Comparison of ENCODE assay signal across 1 cellular context in genomic region chr17:39737761-39738567, GRCh38.
TF ChIP-seq lines count a peak whose summit lies in the region.

Gene GRB7 (plus strand): TSS chr17:39737938. CDS start chr17:39742302, 4,364 bp downstream.

TF ChIP-seq in HepG2, 621 proteins besides CTCF, POLR2A, EP300 and RAD21 (continued from another document and continues in another):
- 0 out of 2 replicates have a peak, but pooled peaks have one; percentile 19 for TF ChIP-seq PHF20 (CRISPR knock-in tag; IDR thresholded peaks at IDR 0.05)
- TF ChIP-seq XBP1 (CRISPR knock-in tag; IDR thresholded peaks at IDR 0.05) = 0 out of 2 replicates have a peak, but pooled peaks have one; percentile 50
- TF ChIP-seq ZNF766 (CRISPR knock-in tag; IDR thresholded peaks at IDR 0.05; ENCODE audit: borderline replicate concordance) = peak; percentile 81; the same call in 1 of the 2 replicates
- TF ChIP-seq KLF11 (CRISPR knock-in tag; IDR thresholded peaks at IDR 0.05) = no peak; the same call in 1 of the 2 replicates
- peak; percentile 18; the same call in 1 of the 2 replicates for TF ChIP-seq ZNF691 (CRISPR knock-in tag; IDR thresholded peaks at IDR 0.05; ENCODE audit: borderline replicate concordance, low read depth)
- no peak for TF ChIP-seq SUZ12 (IDR thresholded peaks at IDR 0.05; ENCODE audit: low read depth, low read length)
- TF ChIP-seq NR2F1 (CRISPR knock-in tag; IDR thresholded peaks at IDR 0.05) = 0 out of 4 replicates have a peak, but pooled peaks of 1 of the 2 experiments have one; percentile 37
- TF ChIP-seq PTBP1 (IDR thresholded peaks at IDR 0.05; ENCODE audit: low read depth, low read length, poor library complexity, severe bottlenecking) = no peak
- peak; percentile 87; the same call in 1 of the 2 replicates for TF ChIP-seq ZNF737 (CRISPR knock-in tag; IDR thresholded peaks at IDR 0.05; ENCODE audit: borderline replicate concordance)
- TF ChIP-seq REPIN1 (CRISPR knock-in tag; IDR thresholded peaks at IDR 0.05; ENCODE audit: borderline replicate concordance, low read depth) = no peak
- peak; percentile 44; the same call in 1 of the 2 replicates for TF ChIP-seq GATAD1 (CRISPR knock-in tag; IDR thresholded peaks at IDR 0.05)
- no peak for TF ChIP-seq ZNF24 (IDR thresholded peaks at IDR 0.05)
- no peak for TF ChIP-seq ZNF616 (CRISPR knock-in tag; IDR thresholded peaks at IDR 0.05; ENCODE audit: low read depth)
- TF ChIP-seq ZC3H13 (CRISPR knock-in tag; IDR thresholded peaks at IDR 0.05) = 0 out of 2 replicates have a peak, but pooled peaks have one; percentile 38
- no peak; the same call in 1 of the 2 replicates for TF ChIP-seq KAT8 (CRISPR knock-in tag; IDR thresholded peaks at IDR 0.05)
- TF ChIP-seq SAP130 (CRISPR knock-in tag; IDR thresholded peaks at IDR 0.05; ENCODE audit: low read depth) = peak; percentile 74
- no peak for TF ChIP-seq ZNF383 (CRISPR knock-in tag; IDR thresholded peaks at IDR 0.05; ENCODE audit: borderline replicate concordance)
- TF ChIP-seq ARID5B (CRISPR knock-in tag; IDR thresholded peaks at IDR 0.05) = no peak; the same call in 1 of the 2 replicates
- TF ChIP-seq SMC3 (IDR thresholded peaks at IDR 0.05; ENCODE audit: low read length) = no peak
- TF ChIP-seq ZNF652 (CRISPR knock-in tag; IDR thresholded peaks at IDR 0.05; ENCODE audit: borderline replicate concordance, low read depth) = no peak
- TF ChIP-seq MYNN (CRISPR knock-in tag; IDR thresholded peaks at IDR 0.05; ENCODE audit: low read depth) = no peak
- TF ChIP-seq SMAD1 (CRISPR knock-in tag; IDR thresholded peaks at IDR 0.05; ENCODE audit: borderline replicate concordance, low read depth) = 0 out of 2 replicates have a peak, but pooled peaks have one; percentile 17
- TF ChIP-seq ZNF790 (CRISPR knock-in tag; IDR thresholded peaks at IDR 0.05; ENCODE audit: borderline replicate concordance) = 0 out of 2 replicates have a peak, but pooled peaks have one; percentile 39
- TF ChIP-seq ZNF280B (CRISPR knock-in tag; IDR thresholded peaks at IDR 0.05; ENCODE audit: borderline replicate concordance) = no peak; the same call in 1 of the 2 replicates
- 0 out of 2 replicates have a peak, but pooled peaks have one; percentile 48 for TF ChIP-seq CERS6 (CRISPR knock-in tag; IDR thresholded peaks at IDR 0.05)
- TF ChIP-seq KIAA2018 (CRISPR knock-in tag; IDR thresholded peaks at IDR 0.05; ENCODE audit: borderline replicate concordance) = no peak
- no peak; the same call in 1 of the 2 replicates for TF ChIP-seq ZNF33B (CRISPR knock-in tag; IDR thresholded peaks at IDR 0.05)
- TF ChIP-seq NR2F2 (IDR thresholded peaks at IDR 0.05; ENCODE audit: borderline replicate concordance, low read depth) = no peak; the same call in 1 of the 2 replicates
- no peak for TF ChIP-seq ZNF549 (CRISPR knock-in tag; IDR thresholded peaks at IDR 0.05)
- peak; percentile 74 for TF ChIP-seq ZFY (CRISPR knock-in tag; IDR thresholded peaks at IDR 0.05)
- TF ChIP-seq SOX13 (IDR thresholded peaks at IDR 0.05) = peak; percentile 56; the same call in 1 of the 2 replicates
- 0 out of 4 replicates have a peak, but pooled peaks of 1 of the 2 experiments have one; percentile 61 for TF ChIP-seq SOX13 (CRISPR knock-in tag; conservative IDR thresholded peaks at IDR 0.05 in 1 of 2, IDR thresholded peaks at IDR 0.05 in 1 of 2)
- peak; percentile 71; the same call in 1 of the 2 replicates for TF ChIP-seq ZNF367 (CRISPR knock-in tag; IDR thresholded peaks at IDR 0.05; ENCODE audit: borderline replicate concordance)
- TF ChIP-seq HNRNPH1 (optimal IDR thresholded peaks at IDR 0.05; ENCODE audit: low read depth, low read length) = no peak
- no peak for TF ChIP-seq ZBTB33 (CRISPR knock-in tag; IDR thresholded peaks at IDR 0.05)
- TF ChIP-seq SMYD3 (CRISPR knock-in tag; IDR thresholded peaks at IDR 0.05) = peak; percentile 90
- TF ChIP-seq HOXA7 (CRISPR knock-in tag; IDR thresholded peaks at IDR 0.05) = no peak
- no peak for TF ChIP-seq REXO4 (CRISPR knock-in tag; IDR thresholded peaks at IDR 0.05; ENCODE audit: borderline replicate concordance)
- TF ChIP-seq HDAC2 (CRISPR knock-in tag; IDR thresholded peaks at IDR 0.05) = peak; percentile 8; the same call in 1 of the 2 replicates
- 0 out of 2 replicates have a peak, but pooled peaks have one; percentile 9 for TF ChIP-seq ZNF143 (CRISPR knock-in tag; IDR thresholded peaks at IDR 0.05)
- TF ChIP-seq MED1 (CRISPR knock-in tag; IDR thresholded peaks at IDR 0.05) = peak; percentile 62
- TF ChIP-seq HNF4A (CRISPR knock-in tag; IDR thresholded peaks at IDR 0.05) = no peak; the same call in 1 of the 2 replicates
- no peak for TF ChIP-seq HNRNPK (IDR thresholded peaks at IDR 0.05; ENCODE audit: low read depth, low read length, poor library complexity, severe bottlenecking)
